8 cellular contexts compared by ENCODE assay signal in genomic region chr6:291148-291696, GRCh38. TPM values are rescaled to one million over a fixed set of nuclear protein-coding genes. Genes with fewer than 3 reads are reported as not detected.
A peak's percentile ranks its signal among the peaks of the same experiment; 100 is the strongest.
DNase-seq lines count a peak whose midpoint lies in the region; ATAC-seq and TF ChIP-seq lines count a peak whose summit lies in the region.

No MANE protein-coding gene starts in this region.

- peak; percentile 23 for ATAC-seq in sciatic nerve
- no peak for ATAC-seq in HG03521 (IDR thresholded peaks at IDR 0.05; ENCODE audit: unreplicated experiment)

- H3K4me3 ChIP-seq in GM12875 (ENCODE audit: low read depth, low read length) (peak overlapping the region; percentile 75), SJSA1 (peak overlapping the region; percentile 90), fibroblast of the aortic adventitia (ENCODE audit: low read depth, low read length) (peak overlapping the region; percentile 78)

- no peak for TF ChIP-seq CTCF in GM12875 (IDR thresholded peaks at IDR 0.05; ENCODE audit: borderline replicate concordance, insufficient read depth, low read depth, low read length)
- no peak for TF ChIP-seq CTCF in fibroblast of the aortic adventitia (IDR thresholded peaks at IDR 0.05; ENCODE audit: insufficient read depth, low read length)

- peaks cover 13% of the 10 kb centered on the region for H3K4me1 ChIP-seq in SJSA1 (replicated peaks)

- peaks cover 3% of the 10 kb centered on the region; the same call in 1 of the 2 replicates for H3K9me3 ChIP-seq in SJSA1 (replicated peaks)

- no peaks in the 10 kb centered on the region; the same call in 1 of the 2 replicates for H3K27me3 ChIP-seq in SJSA1 (replicated peaks)

- H3K36me3 ChIP-seq in SJSA1, result 0 out of 2 replicates have a peak, but pooled peaks cover 2% of the 10 kb centered on the region

- H3K27ac ChIP-seq in SJSA1, result peak overlapping the region; percentile 70

- DNase-seq in SJSA1 (ENCODE audit: low read depth in 1 of 2, low spot score in 2 of 2) (no peak), fibroblast of the aortic adventitia (ENCODE audit: low read depth) (peak; percentile 8), sciatic nerve (ENCODE audit: low spot score) (no peak), NCI-H748 (lab: John Stamatoyannopoulos, UW; ENCODE audit: unreplicated experiment) (no peak), NCI-H146 (lab: John Stamatoyannopoulos, UW) (no peak), AML-193 (lab: John Stamatoyannopoulos, UW) (no peak)

- intact Hi-C loops in sciatic nerve (cut with DNase I), result no loop called here

RNA-seq across cellular contexts. Expression of gene DUSP22, which starts 1.1 kb away (rescaled TPM):
- total RNA-seq in SJSA1 (2014; rRNA removed; shearing (Covaris generic)), result 13.2 and 17.8 TPM in 2 replicates
- total RNA-seq in fibroblast of the aortic adventitia (ENCODE audit: low replicate concordance), result 17.0 and 18.6 TPM in 2 replicates
- total RNA-seq in sciatic nerve, result 62.2 TPM
